ENCODE assay signal across 36 cellular contexts in genomic region chr10:130858626-130859025, GRCh38.
"Had no signal": no experiment of that assay in that cellular context is flagged by ENCODE, and none has a peak within 500 bp of the region (broad histone marks: within the 10 kb centered on the region; RNA-seq: fewer than 3 reads in every experiment).

No MANE protein-coding gene starts in this region.

- H3K27me3 Mint-ChIP-seq: activated B cell treated with CpG ODN at 0.5 μM for 24 hours; activated CD4-positive, alpha-beta memory T cell treated with anti-CD3 and anti-CD28 coated beads, Interleukin-2, amount 10 ng/mL, durations not matched to agents 7 days and 5 days; activated CD4-positive, alpha-beta T cell treated with anti-CD3 and anti-CD28 coated beads for 36 hours; activated CD4-positive, alpha-beta T cell treated with anti-CD3 and anti-CD28 coated beads, Interleukin-2, amount 10 ng/mL, durations not matched to agents 7 days and 5 days; activated CD8-positive, alpha-beta memory T cell treated with anti-CD3 and anti-CD28 coated beads, Interleukin-2, amount 10 ng/mL, durations not matched to agents 7 days and 5 days; activated naive CD4-positive, alpha-beta T cell treated with anti-CD3 and anti-CD28 coated beads, Interleukin-2, amount 10 ng/mL, durations not matched to agents 7 days and 5 days; activated naive CD8-positive, alpha-beta T cell treated with anti-CD3 and anti-CD28 coated beads, Interleukin-2, amount 10 ng/mL, durations not matched to agents 7 days and 5 days; activated naive CD8-positive, alpha-beta T cell treated with anti-CD3 and anti-CD28 coated beads, Interleukin-2, amount 50 U/mL, for 24 hours; central memory CD8-positive, alpha-beta T cell had no signal

- H3K4me3 Mint-ChIP-seq: activated B cell treated with CpG ODN at 0.5 μM for 24 hours; activated CD4-positive, alpha-beta memory T cell treated with anti-CD3 and anti-CD28 coated beads, Interleukin-2, amount 10 ng/mL, durations not matched to agents 7 days and 5 days; activated CD4-positive, alpha-beta T cell treated with anti-CD3 and anti-CD28 coated beads for 36 hours; activated CD4-positive, alpha-beta T cell treated with anti-CD3 and anti-CD28 coated beads, Interleukin-2, amount 10 ng/mL, durations not matched to agents 7 days and 5 days; activated CD8-positive, alpha-beta memory T cell treated with anti-CD3 and anti-CD28 coated beads, Interleukin-2, amount 10 ng/mL, durations not matched to agents 7 days and 5 days; activated CD8-positive, alpha-beta T cell treated with anti-CD3 and anti-CD28 coated beads, Interleukin-2, amount 10 ng/mL, durations not matched to agents 7 days and 5 days; activated naive CD4-positive, alpha-beta T cell treated with anti-CD3 and anti-CD28 coated beads, Interleukin-2, amount 10 ng/mL, durations not matched to agents 7 days and 5 days; activated naive CD4-positive, alpha-beta T cell treated with anti-CD3 and anti-CD28 coated beads, Interleukin-2, amount 50 U/mL, for 24 hours; activated naive CD8-positive, alpha-beta T cell; activated naive CD8-positive, alpha-beta T cell treated with anti-CD3 and anti-CD28 coated beads, Interleukin-2, amount 10 ng/mL, durations not matched to agents 7 days and 5 days; activated naive CD8-positive, alpha-beta T cell treated with anti-CD3 and anti-CD28 coated beads, Interleukin-2, amount 50 U/mL, for 24 hours; activated T-cell treated with anti-CD3 and anti-CD28 coated beads, Interleukin-2, amount 50 U/mL, for 24 hours; brain; central memory CD8-positive, alpha-beta T cell; T-helper 1 cell treated with Interleukin-12 subunit alpha and Interleukin-12 subunit beta and Interleukin-4 antibody, amounts not matched to agents 30 μg/mL and 1 μg/mL, for 36 hours; T-helper 2 cell treated with Interferon-gamma antibody and Interleukin-4, amounts not matched to agents 5 μg/mL and 100 μg/mL, for 36 hours had no signal

- DNase-seq: activated B cell treated with CpG ODN at 0.5 μM for 24 hours; activated CD4-positive, alpha-beta memory T cell treated with anti-CD3 and anti-CD28 coated beads, Interleukin-2, amount 10 ng/mL, durations not matched to agents 7 days and 5 days; activated CD4-positive, alpha-beta T cell treated with anti-CD3 and anti-CD28 coated beads for 1 hour; activated CD4-positive, alpha-beta T cell treated with anti-CD3 and anti-CD28 coated beads for 36 hours; activated CD4-positive, alpha-beta T cell treated with anti-CD3 and anti-CD28 coated beads for 48 hours; activated CD4-positive, alpha-beta T cell treated with anti-CD3 and anti-CD28 coated beads, Interleukin-2, amount 10 ng/mL, durations not matched to agents 7 days and 5 days; activated CD4-positive, alpha-beta T cell treated with anti-CD3 and anti-CD28 coated beads, Interleukin-2, amount 50 U/mL, for 48 hours; activated CD8-positive, alpha-beta memory T cell treated with anti-CD3 and anti-CD28 coated beads for 24 hours; activated CD8-positive, alpha-beta memory T cell treated with anti-CD3 and anti-CD28 coated beads, Interleukin-2, amount 10 ng/mL, durations not matched to agents 7 days and 5 days; activated CD8-positive, alpha-beta memory T cell treated with anti-CD3 and anti-CD28 coated beads, Interleukin-2, amount 50 U/mL, for 48 hours; activated CD8-positive, alpha-beta T cell treated with anti-CD3 and anti-CD28 coated beads, Interleukin-2, amount 10 ng/mL, durations not matched to agents 7 days and 5 days; activated effector memory CD4-positive, alpha-beta T cell treated with Interleukin-2 at 50 U/mL for 16 hours; activated gamma-delta T cell; activated naive CD4-positive, alpha-beta T cell treated with anti-CD3 and anti-CD28 coated beads, Interleukin-2, amount 10 ng/mL, durations not matched to agents 7 days and 5 days; activated naive CD4-positive, alpha-beta T cell treated with Interleukin-2 at 50 U/mL for 16 hours; activated naive CD8-positive, alpha-beta T cell treated with anti-CD3 and anti-CD28 coated beads, Interleukin-2, amount 10 ng/mL, durations not matched to agents 7 days and 5 days; activated naive CD8-positive, alpha-beta T cell treated with anti-CD3 and anti-CD28 coated beads, Interleukin-2, amount 50 U/mL, for 24 hours; activated T-cell treated with anti-CD3 and anti-CD28 coated beads, Interleukin-2, amount 50 U/mL, for 24 hours; activated T-cell treated with anti-CD3 and anti-CD28 coated beads, Interleukin-2, amount 50 U/mL, for 48 hours; amygdala; anterior cingulate cortex; caudate nucleus; cerebellar nuclear complex; T-helper 1 cell; T-helper 2 cell; T-helper 9 cell had no signal

- H3K9me3 Mint-ChIP-seq: activated naive CD8-positive, alpha-beta T cell treated with anti-CD3 and anti-CD28 coated beads, Interleukin-2, amount 10 ng/mL, durations not matched to agents 7 days and 5 days had no signal

- H3K27ac ChIP-seq: ascending aorta, cardiac muscle cell, VCaP had no signal

- H3K4me1 ChIP-seq: ascending aorta had no signal

- H3K27ac Mint-ChIP-seq: activated B cell treated with CpG ODN at 0.5 μM for 24 hours; activated CD4-positive, alpha-beta memory T cell treated with anti-CD3 and anti-CD28 coated beads, Interleukin-2, amount 10 ng/mL, durations not matched to agents 7 days and 5 days; activated CD4-positive, alpha-beta T cell treated with anti-CD3 and anti-CD28 coated beads for 36 hours; activated CD4-positive, alpha-beta T cell treated with anti-CD3 and anti-CD28 coated beads, Interleukin-2, amount 10 ng/mL, durations not matched to agents 7 days and 5 days; activated CD8-positive, alpha-beta memory T cell treated with anti-CD3 and anti-CD28 coated beads, Interleukin-2, amount 10 ng/mL, durations not matched to agents 7 days and 5 days; activated CD8-positive, alpha-beta T cell treated with anti-CD3 and anti-CD28 coated beads, Interleukin-2, amount 10 ng/mL, durations not matched to agents 7 days and 5 days; activated naive CD4-positive, alpha-beta T cell treated with anti-CD3 and anti-CD28 coated beads, Interleukin-2, amount 10 ng/mL, durations not matched to agents 7 days and 5 days; activated naive CD4-positive, alpha-beta T cell treated with anti-CD3 and anti-CD28 coated beads, Interleukin-2, amount 50 U/mL, for 24 hours; activated naive CD8-positive, alpha-beta T cell; activated naive CD8-positive, alpha-beta T cell treated with anti-CD3 and anti-CD28 coated beads, Interleukin-2, amount 10 ng/mL, durations not matched to agents 7 days and 5 days; activated naive CD8-positive, alpha-beta T cell treated with anti-CD3 and anti-CD28 coated beads, Interleukin-2, amount 50 U/mL, for 24 hours; activated T-cell treated with anti-CD3 and anti-CD28 coated beads, Interleukin-2, amount 50 U/mL, for 24 hours; activated T-helper 2 cell treated with anti-CD3 and anti-CD28 coated beads, Interferon-gamma antibody, Interleukin-2, Interleukin-4, amounts not matched to agents 10 μg/mL and 5 μg/mL and 100 μg/mL, durations not matched to agents 14 hours and 24 hours and 36 hours; brain; T-helper 1 cell treated with Interleukin-12 subunit alpha and Interleukin-12 subunit beta and Interleukin-4 antibody, amounts not matched to agents 30 μg/mL and 1 μg/mL, for 36 hours; T-helper 2 cell treated with Interferon-gamma antibody and Interleukin-4, amounts not matched to agents 5 μg/mL and 100 μg/mL, for 36 hours had no signal

- H3K4me1 Mint-ChIP-seq: activated B cell treated with CpG ODN at 0.5 μM for 24 hours; activated CD4-positive, alpha-beta memory T cell treated with anti-CD3 and anti-CD28 coated beads, Interleukin-2, amount 10 ng/mL, durations not matched to agents 7 days and 5 days; activated CD4-positive, alpha-beta T cell treated with anti-CD3 and anti-CD28 coated beads for 36 hours; activated CD4-positive, alpha-beta T cell treated with anti-CD3 and anti-CD28 coated beads, Interleukin-2, amount 10 ng/mL, durations not matched to agents 7 days and 5 days; activated CD8-positive, alpha-beta memory T cell treated with anti-CD3 and anti-CD28 coated beads, Interleukin-2, amount 10 ng/mL, durations not matched to agents 7 days and 5 days; activated naive CD4-positive, alpha-beta T cell treated with anti-CD3 and anti-CD28 coated beads, Interleukin-2, amount 10 ng/mL, durations not matched to agents 7 days and 5 days; activated naive CD4-positive, alpha-beta T cell treated with anti-CD3 and anti-CD28 coated beads, Interleukin-2, amount 50 U/mL, for 24 hours; activated naive CD8-positive, alpha-beta T cell treated with anti-CD3 and anti-CD28 coated beads, Interleukin-2, amount 10 ng/mL, durations not matched to agents 7 days and 5 days; activated naive CD8-positive, alpha-beta T cell treated with anti-CD3 and anti-CD28 coated beads, Interleukin-2, amount 50 U/mL, for 24 hours; brain; central memory CD8-positive, alpha-beta T cell had no signal

- H3K27me3 ChIP-seq: ascending aorta, cardiac muscle cell had no signal

- H3K36me3 Mint-ChIP-seq: activated CD8-positive, alpha-beta memory T cell treated with anti-CD3 and anti-CD28 coated beads, Interleukin-2, amount 10 ng/mL, durations not matched to agents 7 days and 5 days; activated naive CD4-positive, alpha-beta T cell treated with anti-CD3 and anti-CD28 coated beads, Interleukin-2, amount 10 ng/mL, durations not matched to agents 7 days and 5 days; activated naive CD4-positive, alpha-beta T cell treated with anti-CD3 and anti-CD28 coated beads, Interleukin-2, amount 50 U/mL, for 24 hours; activated naive CD8-positive, alpha-beta T cell; activated naive CD8-positive, alpha-beta T cell treated with anti-CD3 and anti-CD28 coated beads, Interleukin-2, amount 10 ng/mL, durations not matched to agents 7 days and 5 days had no signal

- H3K4me3 ChIP-seq: ascending aorta, cardiac muscle cell had no signal

- ATAC-seq: activated CD4-positive, alpha-beta T cell treated with anti-CD3 and anti-CD28 coated beads for 36 hours; activated CD8-positive, alpha-beta memory T cell treated with anti-CD3 and anti-CD28 coated beads, Interleukin-2, amount 10 ng/mL, durations not matched to agents 7 days and 5 days; activated CD8-positive, alpha-beta T cell treated with anti-CD3 and anti-CD28 coated beads, Interleukin-2, amount 10 ng/mL, durations not matched to agents 7 days and 5 days; activated naive CD8-positive, alpha-beta T cell treated with anti-CD3 and anti-CD28 coated beads, Interleukin-2, amount 50 U/mL, for 24 hours had no signal

- H3K36me3 ChIP-seq: ascending aorta, cardiac muscle cell had no signal
